In genomic region chr16:3192476-3193019, GRCh38 we compare ENCODE assay signal across 25 cellular contexts. TPM values are rescaled to one million over a fixed set of nuclear protein-coding genes. Genes with fewer than 3 reads are reported as not detected.
"Had no signal": no experiment of that assay in that cellular context is flagged by ENCODE, and none has a peak within 500 bp of the region (broad histone marks: within the 10 kb centered on the region; RNA-seq: fewer than 3 reads in every experiment).

No MANE protein-coding gene starts in this region.

- H3K36me3 ChIP-seq: right lobe of liver, suprapubic skin, tibial nerve had no signal

- FAIRE-seq: colon, frontal cortex had no signal

- H3K79me2 ChIP-seq: hepatocyte had no signal

- H3K27ac ChIP-seq: hepatocyte, right lobe of liver, skin epidermis, suprapubic skin, tibial nerve had no signal

- H3K4me3 ChIP-seq: hepatocyte, mucosa of descending colon, right lobe of liver, skin epidermis, suprapubic skin, tibial nerve had no signal

- ATAC-seq: activated CD8-positive, alpha-beta T cell treated with anti-CD3 and anti-CD28 coated beads for 36 hours; esophagus mucosa; left ventricle myocardium superior; mucosa of descending colon; right lobe of liver had no signal

- H2AFZ ChIP-seq: hepatocyte had no signal

- DNase-seq: activated effector memory CD4-positive, alpha-beta T cell treated with anti-CD3 and anti-CD28 coated beads, Interleukin-2, amount 50 U/mL, for 16 hours; aorta; effector memory CD4-positive, alpha-beta T cell; glutamatergic neuron; left ventricle myocardium superior; mucosa of descending colon; occipital lobe; right lobe of liver; T-helper 2 cell had no signal

- H3K4me3 Mint-ChIP-seq: activated CD4-positive, alpha-beta T cell treated with anti-CD3 and anti-CD28 coated beads, Interleukin-2, amount 10 ng/mL, durations not matched to agents 24 days and 14 days; activated naive CD4-positive, alpha-beta T cell treated with anti-CD3 and anti-CD28 coated beads, Interleukin-2, amount 50 U/mL, for 24 hours; central memory CD8-positive, alpha-beta T cell; memory B cell had no signal

- H3K27ac Mint-ChIP-seq: activated CD4-positive, alpha-beta T cell treated with anti-CD3 and anti-CD28 coated beads, Interleukin-2, amount 10 ng/mL, durations not matched to agents 24 days and 14 days; activated CD8-positive, alpha-beta T cell treated with anti-CD3 and anti-CD28 coated beads for 36 hours; activated naive CD4-positive, alpha-beta T cell treated with anti-CD3 and anti-CD28 coated beads, Interleukin-2, amount 50 U/mL, for 24 hours; memory B cell had no signal

- H3K9me3 Mint-ChIP-seq: activated CD8-positive, alpha-beta T cell treated with anti-CD3 and anti-CD28 coated beads for 36 hours; activated naive CD4-positive, alpha-beta T cell treated with anti-CD3 and anti-CD28 coated beads, Interleukin-2, amount 50 U/mL, for 24 hours; memory B cell; stimulated activated naive CD8-positive, alpha-beta T cell treated with anti-CD3 and anti-CD28 coated beads, Interleukin-15, Interleukin-2, amounts not matched to agents 100 ng/mL and 50 ng/mL, for 24 hours had no signal

- H3K9me3 ChIP-seq: mucosa of descending colon, right lobe of liver, suprapubic skin had no signal

- H3K36me3 Mint-ChIP-seq: memory B cell had no signal

RNA-seq across cellular contexts. Expression of gene OR1F1, which starts 4.5 kb away (rescaled TPM):
- total RNA-seq: activated CD4-positive, alpha-beta T cell treated with anti-CD3 and anti-CD28 coated beads, Interleukin-2, amount 10 ng/mL, durations not matched to agents 24 days and 14 days; activated CD8-positive, alpha-beta T cell treated with anti-CD3 and anti-CD28 coated beads for 36 hours; aorta; dermis microvascular lymphatic vessel endothelial cell; endothelial cell of umbilical vein; esophagus mucosa; hepatocyte; left ventricle myocardium superior; mucosa of descending colon; right lobe of liver; suprapubic skin; tibial nerve; urinary bladder had no signal
- polyA plus RNA-seq: aorta, hepatocyte, urinary bladder had no signal
